1 cellular context compared by ENCODE assay signal in genomic region chr16:46736695-46737094, GRCh38.
TF ChIP-seq lines count a peak whose summit lies in the region.

No MANE protein-coding gene starts in this region.

TF ChIP-seq in WTC11, 78 proteins besides CTCF, POLR2A, EP300 and RAD21 (continued from another document):
- TF ChIP-seq SMAD4 (CRISPR knock-in tag; IDR thresholded peaks at IDR 0.05) (no peak), IRF2 (CRISPR knock-in tag; IDR thresholded peaks at IDR 0.05; ENCODE audit: borderline replicate concordance, low read depth) (no peak), ZNF263 (CRISPR knock-in tag; IDR thresholded peaks at IDR 0.05; ENCODE audit: low read depth) (no peak)
